In the genomic region with DNA sequence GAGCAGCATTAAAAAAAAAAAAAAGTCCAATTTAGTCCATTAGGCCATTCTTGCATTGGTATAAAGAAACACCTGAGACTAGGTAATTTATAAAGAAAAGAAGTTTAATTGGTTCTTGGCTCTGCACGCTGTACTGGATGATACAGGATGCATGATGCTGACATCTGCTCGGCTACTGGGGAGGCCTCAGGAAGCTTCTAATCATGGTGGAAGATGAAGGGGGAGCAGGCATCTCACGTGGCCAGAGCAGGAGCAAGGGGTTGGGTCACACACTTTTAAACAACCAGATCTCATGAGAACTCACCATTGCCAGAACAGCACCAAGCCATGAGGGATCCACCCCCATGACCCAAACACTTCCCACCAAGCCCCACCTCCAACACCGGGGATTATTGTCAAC, we compare ENCODE assay signal across 20 cellular contexts.
DNase-seq lines count a peak whose midpoint lies in the region; ATAC-seq and TF ChIP-seq lines count a peak whose summit lies in the region.
"Had no signal": no experiment of that assay in that cellular context is flagged by ENCODE, and none has a peak within 500 bp of the region (broad histone marks: within the 10 kb centered on the region; RNA-seq: fewer than 3 reads in every experiment).

No MANE protein-coding gene starts in this region.

- CTCF ChIA-PET in HEK293 (lab: Yijun Ruan, JAX): interaction anchor here (0.7 to 1.4 kb wide), 4 partner anchors 9 to 185 kb away, joined by 4 to 8 read pairs (median 5); a partner anchor contains a TSS

- H3K27me3 Mint-ChIP-seq in activated T-cell treated with anti-CD3 and anti-CD28 coated beads, Interleukin-2, amount 50 U/mL, for 24 hours: peaks cover 8% of the 10 kb centered on the region

- ATAC-seq in upper lobe of left lung (ENCODE audit: low FRiP score in 2 of 2): no peak
- ATAC-seq: A549 had no signal

- no peak overlapping the region for H3K4me3 ChIP-seq in HEK293 (ENCODE audit: low read depth, low read length)
- no peak overlapping the region for H3K4me3 ChIP-seq in parathyroid adenoma (ENCODE audit: low read depth, low read length)
- no peak overlapping the region for H3K4me3 ChIP-seq in upper lobe of left lung
- H3K4me3 ChIP-seq: A549; BLaER1 treated with 17β-estradiol and CSF1 and Interleukin-3, amounts not matched to agents 10 nM and 100 nM; HAP-1 had no signal

- H3K9me3 Mint-ChIP-seq in activated T-cell treated with anti-CD3 and anti-CD28 coated beads, Interleukin-2, amount 50 U/mL, for 24 hours: no peaks in the 10 kb centered on the region

- POLR2A ChIA-PET in HEK293 (lab: Yijun Ruan, JAX): no interaction called here

- H3K27ac ChIP-seq in HEK293 (ENCODE audit: extremely low read depth, low read depth, low read length) (no peak overlapping the region), VCaP (peak overlapping the region; percentile 93), parathyroid adenoma (peak overlapping the region; percentile 52), upper lobe of left lung (peak overlapping the region in 3 of 4 donors; percentile 51 to 72 (median 55))
- H3K27ac ChIP-seq: A549; BLaER1 treated with 17β-estradiol and CSF1 and Interleukin-3, amounts not matched to agents 10 nM and 100 nM had no signal

- no peak overlapping the region for H3K4me2 ChIP-seq in parathyroid adenoma (ENCODE audit: low read length)
- H3K4me2 ChIP-seq: A549 had no signal

- H3K36me3 Mint-ChIP-seq in activated T-cell treated with anti-CD3 and anti-CD28 coated beads, Interleukin-2, amount 50 U/mL, for 24 hours (ENCODE audit: low read depth): no peaks in the 10 kb centered on the region
- H3K36me3 Mint-ChIP-seq: CD4-positive, alpha-beta memory T cell had no signal

- H3K4me1 Mint-ChIP-seq in activated T-cell treated with anti-CD3 and anti-CD28 coated beads, Interleukin-2, amount 50 U/mL, for 24 hours (ENCODE audit: low read depth): peaks cover 3% of the 10 kb centered on the region

- H3K9me3 ChIP-seq in HEK293 (ENCODE audit: control insufficient read depth, insufficient read depth, low read depth, low read length): no peaks in the 10 kb centered on the region
- no peaks in the 10 kb centered on the region for H3K9me3 ChIP-seq in parathyroid adenoma (ENCODE audit: control insufficient read depth, low read length)
- no peaks in the 10 kb centered on the region for H3K9me3 ChIP-seq in upper lobe of left lung
- H3K9me3 ChIP-seq: A549, BE2C, HAP-1 had no signal

- H2AFZ ChIP-seq in parathyroid adenoma: no peak overlapping the region

- H3K36me3 ChIP-seq in HEK293 (ENCODE audit: control insufficient read depth in 2 of 2, insufficient read depth in 1 of 2, low read length in 2 of 2) (no peaks in the 10 kb centered on the region), parathyroid adenoma (ENCODE audit: control insufficient read depth, insufficient read depth, low read length) (no peaks in the 10 kb centered on the region), upper lobe of left lung (no peaks in the 10 kb centered on the region)
- H3K36me3 ChIP-seq: BE2C; BLaER1 treated with 17β-estradiol and CSF1 and Interleukin-3, amounts not matched to agents 10 nM and 100 nM; HAP-1 had no signal

- H3K4me1 ChIP-seq in HEK293 (ENCODE audit: control insufficient read depth, insufficient read depth, low read length) (peaks cover 8% of the 10 kb centered on the region; the same call in 1 of the 2 replicates), parathyroid adenoma (peaks cover 30% of the 10 kb centered on the region), upper lobe of left lung (peaks cover 7 to 36% (median 19%) of the 10 kb centered on the region in 4 donors)
- H3K4me1 ChIP-seq: BE2C, HAP-1 had no signal

- H3K27me3 ChIP-seq in parathyroid adenoma (ENCODE audit: control insufficient read depth, insufficient read depth, low read length) (no peaks in the 10 kb centered on the region), upper lobe of left lung (no peaks in the 10 kb centered on the region)
- H3K27me3 ChIP-seq: BE2C; BLaER1 treated with 17β-estradiol and CSF1 and Interleukin-3, amounts not matched to agents 10 nM and 100 nM had no signal

- no peak for TF ChIP-seq POLR2A in upper lobe of left lung (IDR thresholded peaks at IDR 0.05)

- no peak overlapping the region for H3K27ac Mint-ChIP-seq in activated T-cell treated with anti-CD3 and anti-CD28 coated beads, Interleukin-2, amount 50 U/mL, for 24 hours
- H3K27ac Mint-ChIP-seq: CD4-positive, alpha-beta memory T cell had no signal

- TF ChIP-seq EP300 in upper lobe of left lung (IDR thresholded peaks at IDR 0.05): no peak

- 82 to 84% methylated on average over 4 of the region's 4 CpGs for WGBS in upper lobe of left lung, 2 donors

- H3K4me3 Mint-ChIP-seq in activated T-cell treated with anti-CD3 and anti-CD28 coated beads, Interleukin-2, amount 50 U/mL, for 24 hours: no peak overlapping the region
- H3K4me3 Mint-ChIP-seq: CD4-positive, alpha-beta memory T cell had no signal

- DNase-seq in upper lobe of left lung (no peak), NCI-H2081 (lab: John Stamatoyannopoulos, UW) (no peak), COR-L47 (lab: John Stamatoyannopoulos, UW) (no peak)
- DNase-seq in activated T-cell treated with anti-CD3 and anti-CD28 coated beads, Interleukin-2, amount 50 U/mL, for 24 hours: no peak
- DNase-seq: 8988T; ACHN; AML-193; BE2C; CD4-positive, alpha-beta memory T cell; DMS 273 treated with DMSO at 0.1 percent for 48 hours; DMS79; EL; GF-D8; GOT3 had no signal

- TF ChIP-seq CTCF in HEK293 (tag by site-specific recombination; IDR thresholded peaks at IDR 0.05): no peak
- no peak for TF ChIP-seq CTCF in VCaP (conservative IDR thresholded peaks at IDR 0.05)
- no peak for TF ChIP-seq CTCF in parathyroid adenoma (IDR thresholded peaks at IDR 0.05)
- TF ChIP-seq CTCF in upper lobe of left lung (IDR thresholded peaks at IDR 0.05): no peak

- H3K9ac ChIP-seq in parathyroid adenoma: no peak overlapping the region
- H3K9ac ChIP-seq: BLaER1 treated with 17β-estradiol and CSF1 and Interleukin-3, amounts not matched to agents 10 nM and 100 nM had no signal

- no peaks in the 10 kb centered on the region for H3K79me2 ChIP-seq in parathyroid adenoma

TF ChIP-seq in HEK293, 187 proteins besides CTCF, POLR2A, EP300 and RAD21:
- TF ChIP-seq SETDB1 (IDR thresholded peaks at IDR 0.05; ENCODE audit: insufficient read length, low read length) (peak; percentile 44), ZNF776 (tag by site-specific recombination; IDR thresholded peaks at IDR 0.05; ENCODE audit: borderline replicate concordance) (peak; percentile 98)
- TF ChIP-seq, protein P1, sequence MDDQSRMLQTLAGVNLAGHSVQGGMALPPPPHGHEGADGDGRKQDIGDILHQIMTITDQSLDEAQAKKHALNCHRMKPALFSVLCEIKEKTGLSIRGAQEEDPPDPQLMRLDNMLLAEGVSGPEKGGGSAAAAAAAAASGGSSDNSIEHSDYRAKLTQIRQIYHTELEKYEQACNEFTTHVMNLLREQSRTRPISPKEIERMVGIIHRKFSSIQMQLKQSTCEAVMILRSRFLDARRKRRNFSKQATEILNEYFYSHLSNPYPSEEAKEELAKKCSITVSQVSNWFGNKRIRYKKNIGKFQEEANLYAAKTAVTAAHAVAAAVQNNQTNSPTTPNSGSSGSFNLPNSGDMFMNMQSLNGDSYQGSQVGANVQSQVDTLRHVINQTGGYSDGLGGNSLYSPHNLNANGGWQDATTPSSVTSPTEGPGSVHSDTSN (CRISPR knock-in tag; IDR thresholded peaks at IDR 0.05): no peak
